ENCODE assay signal across 19 cellular contexts in genomic region chr4:100984901-100985300, GRCh38.
DNase-seq lines count a peak whose midpoint lies in the region; FAIRE-seq and TF ChIP-seq lines count a peak whose summit lies in the region.
"Had no signal": no experiment of that assay in that cellular context is flagged by ENCODE, and none has a peak within 500 bp of the region (broad histone marks: within the 10 kb centered on the region; RNA-seq: fewer than 3 reads in every experiment).

No MANE protein-coding gene starts in this region.

- no peaks in the 10 kb centered on the region for H3K36me3 ChIP-seq in bronchial epithelial cell (ENCODE audit: control insufficient read depth, insufficient read depth, low read length)
- no peaks in the 10 kb centered on the region for H3K36me3 ChIP-seq in thyroid gland
- H3K36me3 ChIP-seq: neutrophil had no signal

- no peak overlapping the region for H3K27ac ChIP-seq in AG04450 (ENCODE audit: low read depth, low read length)
- H3K27ac ChIP-seq in thyroid gland = no peak overlapping the region
- H3K27ac ChIP-seq: epithelial cell of prostate, neutrophil had no signal

- H3K9me3 ChIP-seq in AG04450 (ENCODE audit: control insufficient read depth, insufficient read depth, low read length) = no peaks in the 10 kb centered on the region; the same call in 1 of the 2 replicates
- no peaks in the 10 kb centered on the region for H3K9me3 ChIP-seq in thyroid gland
- H3K9me3 ChIP-seq: neutrophil had no signal

- no peaks in the 10 kb centered on the region for H3K4me1 ChIP-seq in thyroid gland

- no peak overlapping the region for H3K4me3 ChIP-seq in AG04450 (ENCODE audit: low read depth, low read length)
- no peak overlapping the region for H3K4me3 ChIP-seq in bronchial epithelial cell (ENCODE audit: low read depth, low read length)
- no peak overlapping the region for H3K4me3 ChIP-seq in thyroid gland (replicated peaks in 1 of 3)

- intact Hi-C loops in thyroid gland (cut with DNase I) = no loop called here

- DNase-seq in AG04450 (ENCODE audit: low read depth, low spot score) (peak; percentile 8), HT1080 (ENCODE audit: low read depth) (peak; percentile 74), bronchial epithelial cell (ENCODE audit: low read depth) (peak; percentile 36), NCI-H1694 treated with DMSO at 0.1 percent for 48 hours (lab: John Stamatoyannopoulos, UW) (no peak), thyroid gland (no peak), DMS79 treated with DMSO at 0.1 percent for 48 hours (lab: John Stamatoyannopoulos, UW) (no peak)
- DNase-seq in activated CD4-positive, alpha-beta T cell treated with anti-CD3 and anti-CD28 coated beads, Interleukin-2, amount 50 U/mL, for 48 hours = no peak
- DNase-seq: ACHN; activated B cell treated with CpG ODN at 0.5 μM for 24 hours; activated naive CD4-positive, alpha-beta T cell treated with anti-CD3 and anti-CD28 coated beads, Interleukin-2, amount 10 ng/mL, durations not matched to agents 7 days and 5 days; NCI-H1092; NCI-H446 treated with DMSO at 0.1 percent for 48 hours; small intestine; SW 1271 had no signal

- FAIRE-seq in bronchial epithelial cell (lab: Jason Lieb, UNC) (no peak), islet of Langerhans (lab: Jason Lieb, UNC) (peak; percentile 68)
- FAIRE-seq: D721Med, HepG2, small intestine had no signal

- H3K27me3 ChIP-seq in AG04450 (ENCODE audit: control insufficient read depth, insufficient read depth, low read length) (no peaks in the 10 kb centered on the region), bronchial epithelial cell (ENCODE audit: control insufficient read depth, insufficient read depth, low read length) (no peaks in the 10 kb centered on the region), thyroid gland (no peaks in the 10 kb centered on the region)
- H3K27me3 ChIP-seq: neutrophil had no signal

- POLR2A ChIA-PET in AG04450 (lab: Yijun Ruan, JAX) = no interaction called here

- TF ChIP-seq CTCF in AG04450 (IDR thresholded peaks at IDR 0.05; ENCODE audit: low read depth, low read length) = no peak
- TF ChIP-seq CTCF in bronchial epithelial cell (IDR thresholded peaks at IDR 0.05; ENCODE audit: insufficient read depth, low read length, severe bottlenecking) = no peak
- no peak for TF ChIP-seq CTCF in thyroid gland (IDR thresholded peaks at IDR 0.05)

- no peak for TF ChIP-seq POLR2A in thyroid gland (IDR thresholded peaks at IDR 0.05)

- CTCF ChIA-PET in AG04450 (lab: Charles Lee) = no interaction called here

Comparison
In these comparisons a context has a peak if more than half of its experiments do, and no peak if none do; other contexts are left out.
1. DNase-seq: peak in AG04450 (single experiment), HT1080 (single experiment) and bronchial epithelial cell (single experiment); none in NCI-H1694 treated with DMSO at 0.1 percent for 48 hours (single experiment), thyroid gland (0 of 2), DMS79 treated with DMSO at 0.1 percent for 48 hours (single experiment) and activated CD4-positive, alpha-beta T cell treated with anti-CD3 and anti-CD28 coated beads, Interleukin-2, amount 50 U/mL, for 48 hours (0 of 2).